ENCODE assay signal across 15 cellular contexts in the genomic region with DNA sequence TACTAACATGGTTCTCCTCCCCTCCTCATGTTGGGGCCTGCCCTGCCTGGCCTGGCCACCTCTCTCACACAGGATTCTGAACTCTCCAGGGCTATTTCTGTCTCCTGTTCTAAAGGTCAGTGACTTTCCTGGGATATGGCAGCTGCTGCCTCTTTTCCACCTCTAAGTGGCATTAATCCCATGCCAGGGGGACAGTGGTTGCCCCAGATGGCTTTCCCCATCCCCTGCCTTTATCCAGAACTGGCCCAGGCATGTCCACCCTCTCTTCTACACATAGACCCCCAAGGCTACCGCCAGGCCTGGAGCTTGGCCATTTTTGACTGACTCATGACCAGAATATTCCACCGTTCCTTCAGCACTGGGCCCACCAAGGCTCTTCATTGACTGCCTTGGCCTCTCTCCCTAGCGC.
DNase-seq lines count a peak whose midpoint lies in the region; ATAC-seq and TF ChIP-seq lines count a peak whose summit lies in the region.
"Had no signal": no experiment of that assay in that cellular context is flagged by ENCODE, and none has a peak within 500 bp of the region (broad histone marks: within the 10 kb centered on the region; RNA-seq: fewer than 3 reads in every experiment).

No MANE protein-coding gene starts in this region.

- H3K4me3 ChIP-seq in ACC112 (ENCODE audit: low read depth, low read length) (no peak overlapping the region), RWPE2 (ENCODE audit: severe bottlenecking) (no peak overlapping the region)
- H3K4me3 ChIP-seq: lung had no signal

- peak overlapping the region; percentile 71 to 94 (median 89) for H3K27ac Mint-ChIP-seq in nephron
- H3K27ac Mint-ChIP-seq: effector memory CD8-positive, alpha-beta T cell had no signal

- no peaks in the 10 kb centered on the region for H3K9me3 Mint-ChIP-seq in nephron
- H3K9me3 Mint-ChIP-seq: effector memory CD8-positive, alpha-beta T cell; T-cell had no signal

- peak overlapping the region in 2 of 3 experiments; percentile 12 to 38 for H3K4me3 Mint-ChIP-seq in nephron
- H3K4me3 Mint-ChIP-seq: effector memory CD8-positive, alpha-beta T cell; T-cell had no signal

- no peaks in the 10 kb centered on the region for H3K36me3 Mint-ChIP-seq in nephron (ENCODE audit: low read depth)
- H3K36me3 Mint-ChIP-seq: T-cell had no signal

- TF ChIP-seq CTCF in RWPE2 (IDR thresholded peaks at IDR 0.05; ENCODE audit: poor library complexity, severe bottlenecking) (peak; percentile 12), nephron (IDR thresholded peaks at IDR 0.05; ENCODE audit: unreplicated experiment in 3 of 3) (no peak)

- no peaks in the 10 kb centered on the region for H3K27me3 ChIP-seq in ACC112 (ENCODE audit: insufficient read depth, low read length)
- H3K27me3 ChIP-seq in RWPE2 (ENCODE audit: insufficient read depth, poor library complexity, severe bottlenecking), result no peaks in the 10 kb centered on the region

- no peaks in the 10 kb centered on the region for H3K79me2 ChIP-seq in ACC112 (ENCODE audit: control insufficient read depth, insufficient read depth, low read length, unreplicated experiment)
- H3K79me2 ChIP-seq: parathyroid adenoma had no signal

- H3K9me3 ChIP-seq in RWPE2 (ENCODE audit: severe bottlenecking), result no peaks in the 10 kb centered on the region

- H2AFZ ChIP-seq in ACC112 (ENCODE audit: low read length, unreplicated experiment), result no peak overlapping the region

- ATAC-seq in RWPE2 (ENCODE audit: low read depth) (peak; percentile 74), GM18873 (IDR thresholded peaks at IDR 0.05; ENCODE audit: low FRiP score, unreplicated experiment) (no peak), GM18511 (IDR thresholded peaks at IDR 0.05; ENCODE audit: unreplicated experiment) (no peak)
- ATAC-seq: effector memory CD8-positive, alpha-beta T cell; T-cell had no signal

- H3K27ac ChIP-seq in ACC112 (ENCODE audit: low read depth, low read length) (peak overlapping the region; percentile 59; the same call in 1 of the 2 replicates), RWPE2 (ENCODE audit: poor library complexity, severe bottlenecking) (peak overlapping the region; percentile 47), epithelial cell of prostate (peak overlapping the region; percentile 51)
- H3K27ac ChIP-seq: parathyroid adenoma had no signal

- H3K4me1 Mint-ChIP-seq in nephron, result peaks cover 73% of the 10 kb centered on the region

- DNase-seq in RWPE2 (ENCODE audit: low spot score), result no peak
- DNase-seq in epithelial cell of prostate (ENCODE audit: low read depth, low spot score), result no peak
- no peak for DNase-seq in SIG-M5 treated with dmso at 0.1 percent for 504 hours (lab: John Stamatoyannopoulos, UW; ENCODE audit: unreplicated experiment)
- DNase-seq in amniotic stem cell (lab: John Stamatoyannopoulos, UW), result no peak
- DNase-seq: Calu3; effector memory CD8-positive, alpha-beta T cell; NCI-H2171 treated with DMSO at 0.1 percent for 48 hours; stimulated activated CD4-positive, alpha-beta T cell treated with anti-CD3 and anti-CD28 coated beads, Interleukin-15, amount 100 ng/mL, for 24 hours; T-cell had no signal

- no peaks in the 10 kb centered on the region for H3K27me3 Mint-ChIP-seq in nephron (ENCODE audit: low read depth)
- H3K27me3 Mint-ChIP-seq: effector memory CD8-positive, alpha-beta T cell; T-cell had no signal

- H3K36me3 ChIP-seq in ACC112 (ENCODE audit: insufficient read depth, low read length) (no peaks in the 10 kb centered on the region), RWPE2 (ENCODE audit: low read depth) (no peaks in the 10 kb centered on the region)

- H3K4me1 ChIP-seq in ACC112 (ENCODE audit: control insufficient read depth, insufficient read depth, low read length, unreplicated experiment) (peaks cover 21% of the 10 kb centered on the region), RWPE2 (ENCODE audit: insufficient read depth, poor library complexity, severe bottlenecking) (peaks cover 17% of the 10 kb centered on the region)
